Comparison of ENCODE assay signal across 27 cellular contexts in genomic region chr7:25716421-25716820, GRCh38.
DNase-seq lines count a peak whose midpoint lies in the region; ATAC-seq, FAIRE-seq and TF ChIP-seq lines count a peak whose summit lies in the region.
"Had no signal": no experiment of that assay in that cellular context is flagged by ENCODE, and none has a peak within 500 bp of the region (broad histone marks: within the 10 kb centered on the region; RNA-seq: fewer than 3 reads in every experiment).

No MANE protein-coding gene starts in this region.

- H3K4me2 ChIP-seq in H1 (ENCODE audit: insufficient read depth in 1 of 2, low read depth in 2 of 2, low read length in 2 of 2) = no peak overlapping the region
- H3K4me2 ChIP-seq: GM23338, smooth muscle cell had no signal

- H3K9me3 Mint-ChIP-seq in nephron = no peaks in the 10 kb centered on the region
- H3K9me3 Mint-ChIP-seq: CD4-positive, alpha-beta memory T cell; GM23338; memory B cell; naive thymus-derived CD8-positive, alpha-beta T cell; T-helper 1 cell treated with Interleukin-12 subunit alpha and Interleukin-12 subunit beta and Interleukin-4 antibody, amounts not matched to agents 30 μg/mL and 1 μg/mL, for 36 hours had no signal

- H3K36me3 ChIP-seq in H1 (ENCODE audit: control insufficient read depth in 2 of 4, insufficient read depth in 4 of 4, low read length in 3 of 4) = no peaks in the 10 kb centered on the region
- H3K36me3 ChIP-seq: heart right ventricle, SJCRH30 had no signal

- no peak overlapping the region for H2AFZ ChIP-seq in H1 (ENCODE audit: low read length)
- H2AFZ ChIP-seq: GM23338 had no signal

- no peaks in the 10 kb centered on the region for H3K27me3 ChIP-seq in H1 (replicated peaks in 1 of 4; ENCODE audit: control insufficient read depth in 3 of 4, extremely low read depth in 1 of 4, insufficient read depth in 3 of 4, low read length in 3 of 4)
- H3K27me3 ChIP-seq: heart right ventricle, SJCRH30 had no signal

- DNase-seq in Caki2 (ENCODE audit: low read depth) = peak; percentile 35
- peak; percentile 21 for DNase-seq in LHCN-M2 (ENCODE audit: low read depth)
- no peak for DNase-seq in H1 (ENCODE audit: low read depth in 1 of 2, low spot score in 2 of 2)
- DNase-seq in NCI-H446 (lab: John Stamatoyannopoulos, UW) = no peak
- DNase-seq in NCI-H446 treated with DMSO at 0.1 percent for 48 hours (lab: John Stamatoyannopoulos, UW) = no peak
- no peak for DNase-seq in NCI-H128 (lab: John Stamatoyannopoulos, UW; ENCODE audit: unreplicated experiment)
- DNase-seq: activated CD4-positive, alpha-beta T cell treated with anti-CD3 and anti-CD28 coated beads, Interleukin-2, amount 50 U/mL, for 4 hours; activated naive CD4-positive, alpha-beta T cell treated with Interleukin-2 at 50 U/mL for 16 hours; anterior cingulate cortex; CD4-positive, alpha-beta memory T cell; cerebellar nuclear complex; DMS79; effector memory CD8-positive, alpha-beta T cell; heart right ventricle; immature natural killer cell; naive thymus-derived CD8-positive, alpha-beta T cell; NCI-H1436; NCI-H82; SJCRH30; stimulated activated CD4-positive, alpha-beta T cell treated with anti-CD3 and anti-CD28 coated beads, Interleukin-4, amount 100 ng/mL, for 24 hours had no signal

- H3K23me2 ChIP-seq in H1 (ENCODE audit: low read depth, low read length) = no peaks in the 10 kb centered on the region; the same call in 1 of the 2 replicates

- H2AK5ac ChIP-seq in H1 (ENCODE audit: low read depth, low read length) = no peak overlapping the region

- no peak overlapping the region for H3K56ac ChIP-seq in H1 (replicated peaks; ENCODE audit: insufficient read length, low read depth, low read length)

- H3K4me3 ChIP-seq in H1 (ENCODE audit: extremely low read depth in 1 of 4, insufficient read depth in 2 of 4, low read depth in 3 of 4, low read length in 4 of 4) = no peak overlapping the region
- H3K4me3 ChIP-seq: GM23338, heart right ventricle, SJCRH30, smooth muscle cell had no signal

- no peaks in the 10 kb centered on the region for H3K36me3 Mint-ChIP-seq in nephron (ENCODE audit: low read depth)
- H3K36me3 Mint-ChIP-seq: CD4-positive, alpha-beta memory T cell; immature natural killer cell; memory B cell; naive thymus-derived CD8-positive, alpha-beta T cell had no signal

- TF ChIP-seq CTCF in H1 (IDR thresholded peaks at IDR 0.05; ENCODE audit: control extremely low read depth in 1 of 3, insufficient read depth in 1 of 3, low read depth in 1 of 3, low read length in 3 of 3) = no peak
- TF ChIP-seq CTCF in nephron (IDR thresholded peaks at IDR 0.05; ENCODE audit: unreplicated experiment in 3 of 3) = no peak

- H4K5ac ChIP-seq in H1 (ENCODE audit: insufficient read length, low read depth, low read length) = no peak overlapping the region

- no peak for FAIRE-seq in H1 (lab: Jason Lieb, UNC)

- in situ Hi-C loops in Caki2 (cut with HindIII; ENCODE audit: low pct_unique_long_range_greater_than_20kb, low sequenced_read_pairs) = no loop called here

- H2BK20ac ChIP-seq in H1 (ENCODE audit: low read length) = 0 out of 2 replicates have a peak overlapping the region, but pooled peaks have one; percentile 61

- H3K14ac ChIP-seq in H1 (ENCODE audit: insufficient read length) = no peak overlapping the region

- no peaks in the 10 kb centered on the region for H3K79me2 ChIP-seq in H1 (ENCODE audit: control insufficient read depth in 1 of 2, insufficient read depth in 2 of 2, low read length in 2 of 2)

- no peak for TF ChIP-seq POLR2A in H1 (IDR thresholded peaks at IDR 0.05; ENCODE audit: control extremely low read depth in 1 of 2, low read depth in 2 of 2, low read length in 2 of 2)

- H3K23ac ChIP-seq in H1 (ENCODE audit: insufficient read length) = no peak overlapping the region

- H3K4me1 Mint-ChIP-seq in nephron = peaks cover 84% of the 10 kb centered on the region
- H3K4me1 Mint-ChIP-seq: CD4-positive, alpha-beta memory T cell; immature natural killer cell; memory B cell had no signal

- H4K20me1 ChIP-seq in H1 (replicated peaks in 1 of 2; ENCODE audit: control insufficient read depth in 1 of 2, insufficient read depth in 2 of 2, low read length in 2 of 2) = no peaks in the 10 kb centered on the region

- POLR2A ChIA-PET in H1 (lab: Charles Lee; ENCODE audit: partially characterized antibody) = no interaction called here

- TF ChIP-seq EP300 in H1 (IDR thresholded peaks at IDR 0.05; ENCODE audit: borderline replicate concordance in 1 of 2, low read depth in 2 of 2, low read length in 2 of 2) = no peak

- H4K8ac ChIP-seq in H1 (ENCODE audit: extremely low read depth, insufficient read depth, low read length) = no peak overlapping the region

- no peak for ATAC-seq in GM18511 (IDR thresholded peaks at IDR 0.05; ENCODE audit: unreplicated experiment)
- ATAC-seq: effector memory CD8-positive, alpha-beta T cell; GM23338; heart right ventricle; naive thymus-derived CD8-positive, alpha-beta T cell had no signal

- no peak overlapping the region for H4K91ac ChIP-seq in H1 (replicated peaks; ENCODE audit: insufficient read length, low read length)

- WGBS in H1 (ENCODE audit: extremely low coverage in 1 of 2, insufficient coverage in 1 of 2, insufficient read length in 1 of 2, insufficient replicate concordance in 2 of 2, low coverage in 1 of 2, low lambda C conversion rate in 2 of 2, missing lambda C conversion rate in 1 of 2), 2 experiments = 91% methylated on average over 6 of the region's 6 CpGs; no CpG with 5 or more reads in 1 of the 2 experiments

- no peak overlapping the region for H3K18ac ChIP-seq in H1 (ENCODE audit: extremely low read depth, low read length)

- no peak overlapping the region for H3K9ac ChIP-seq in H1 (replicated peaks in 1 of 4; ENCODE audit: extremely low read depth in 1 of 4, low read depth in 3 of 4, low read length in 3 of 4)

- H2BK5ac ChIP-seq in H1 (ENCODE audit: low read depth, low read length) = no peak overlapping the region

- no peak overlapping the region for H3K4me3 Mint-ChIP-seq in nephron
- H3K4me3 Mint-ChIP-seq: CD4-positive, alpha-beta memory T cell; effector memory CD8-positive, alpha-beta T cell; GM23338; immature natural killer cell; memory B cell; naive thymus-derived CD8-positive, alpha-beta T cell; T-helper 1 cell treated with Interleukin-12 subunit alpha and Interleukin-12 subunit beta and Interleukin-4 antibody, amounts not matched to agents 30 μg/mL and 1 μg/mL, for 36 hours had no signal

- TF ChIP-seq RAD21 in H1 (IDR thresholded peaks at IDR 0.05 in 1 of 2, conservative IDR thresholded peaks at IDR 0.05 in 1 of 2; ENCODE audit: low read depth in 2 of 2, low read length in 2 of 2) = no peak

- H2BK120ac ChIP-seq in H1 (replicated peaks; ENCODE audit: low read depth, low read length) = no peak overlapping the region

- peaks cover 0 to 3% (median 2%) of the 10 kb centered on the region in 4 experiments; a peak in 3 of 7 replicates for H3K4me1 ChIP-seq in H1 (replicated peaks in 1 of 4; ENCODE audit: control insufficient read depth in 3 of 4, insufficient read depth in 4 of 4, low read length in 3 of 4)

- no peak overlapping the region for H2BK15ac ChIP-seq in H1 (ENCODE audit: low read length)

- H3K9me3 ChIP-seq in H1 (ENCODE audit: insufficient read depth in 2 of 2, low read depth in 1 of 2, low read length in 1 of 2) = no peaks in the 10 kb centered on the region
- H3K9me3 ChIP-seq: heart right ventricle, SJCRH30 had no signal

- CTCF ChIA-PET in H1 (lab: Charles Lee; ENCODE audit: partially characterized antibody) = interaction anchor here (1.0 to 1.9 kb wide), 3 partner anchors 10 to 135 kb away, joined by 3 to 6 read pairs (median 3); no protein-coding TSS in a partner anchor

- H3K79me1 ChIP-seq in H1 (ENCODE audit: low read depth, low read length) = no peaks in the 10 kb centered on the region

- no peaks in the 10 kb centered on the region for H3K27me3 Mint-ChIP-seq in nephron (ENCODE audit: low read depth)

- no peak overlapping the region for H2BK12ac ChIP-seq in H1 (ENCODE audit: low read depth, low read length)

- H3K27ac Mint-ChIP-seq in nephron = peak overlapping the region in 2 of 3 experiments; percentile 36 to 72
- H3K27ac Mint-ChIP-seq: effector memory CD8-positive, alpha-beta T cell; GM23338; immature natural killer cell; memory B cell; progenitor cell of endocrine pancreas; T-helper 1 cell treated with Interleukin-12 subunit alpha and Interleukin-12 subunit beta and Interleukin-4 antibody, amounts not matched to agents 30 μg/mL and 1 μg/mL, for 36 hours had no signal

- no peak overlapping the region for H3K4ac ChIP-seq in H1 (replicated peaks; ENCODE audit: insufficient read length, low read depth, low read length)

- no peak overlapping the region for H3K27ac ChIP-seq in H1 (ENCODE audit: low read depth, low read length)
- H3K27ac ChIP-seq: heart right ventricle, SJCRH30 had no signal

TF ChIP-seq in H1, 55 proteins besides CTCF, POLR2A, EP300 and RAD21 (continues in another document):
- TF ChIP-seq CHD1 (IDR thresholded peaks at IDR 0.05; ENCODE audit: low read depth, low read length) (no peak), CBX5 (IDR thresholded peaks at IDR 0.05; ENCODE audit: low read depth, low read length) (no peak), KDM5A (IDR thresholded peaks at IDR 0.05; ENCODE audit: low read length) (no peak)

Comparison
In these comparisons a context has a peak if more than half of its experiments do, and no peak if none do; other contexts are left out.
1. DNase-seq: peak in Caki2 (single experiment) and LHCN-M2 (single experiment); none in H1 (0 of 2), NCI-H446 (0 of 2), NCI-H446 treated with DMSO at 0.1 percent for 48 hours (single experiment) and NCI-H128 (single experiment).